In genomic region chr16:57606847-57607501, GRCh38 we compare ENCODE assay signal across 1 cellular context.
TF ChIP-seq lines count a peak whose summit lies in the region.

No MANE protein-coding gene starts in this region.

TF ChIP-seq in WTC11, 78 proteins besides CTCF, POLR2A, EP300 and RAD21 (continued from another document):
- no peak for TF ChIP-seq MAX (CRISPR knock-in tag; IDR thresholded peaks at IDR 0.05)
- TF ChIP-seq ZNF232 (CRISPR knock-in tag; IDR thresholded peaks at IDR 0.05) = no peak
- TF ChIP-seq, protein P1, sequence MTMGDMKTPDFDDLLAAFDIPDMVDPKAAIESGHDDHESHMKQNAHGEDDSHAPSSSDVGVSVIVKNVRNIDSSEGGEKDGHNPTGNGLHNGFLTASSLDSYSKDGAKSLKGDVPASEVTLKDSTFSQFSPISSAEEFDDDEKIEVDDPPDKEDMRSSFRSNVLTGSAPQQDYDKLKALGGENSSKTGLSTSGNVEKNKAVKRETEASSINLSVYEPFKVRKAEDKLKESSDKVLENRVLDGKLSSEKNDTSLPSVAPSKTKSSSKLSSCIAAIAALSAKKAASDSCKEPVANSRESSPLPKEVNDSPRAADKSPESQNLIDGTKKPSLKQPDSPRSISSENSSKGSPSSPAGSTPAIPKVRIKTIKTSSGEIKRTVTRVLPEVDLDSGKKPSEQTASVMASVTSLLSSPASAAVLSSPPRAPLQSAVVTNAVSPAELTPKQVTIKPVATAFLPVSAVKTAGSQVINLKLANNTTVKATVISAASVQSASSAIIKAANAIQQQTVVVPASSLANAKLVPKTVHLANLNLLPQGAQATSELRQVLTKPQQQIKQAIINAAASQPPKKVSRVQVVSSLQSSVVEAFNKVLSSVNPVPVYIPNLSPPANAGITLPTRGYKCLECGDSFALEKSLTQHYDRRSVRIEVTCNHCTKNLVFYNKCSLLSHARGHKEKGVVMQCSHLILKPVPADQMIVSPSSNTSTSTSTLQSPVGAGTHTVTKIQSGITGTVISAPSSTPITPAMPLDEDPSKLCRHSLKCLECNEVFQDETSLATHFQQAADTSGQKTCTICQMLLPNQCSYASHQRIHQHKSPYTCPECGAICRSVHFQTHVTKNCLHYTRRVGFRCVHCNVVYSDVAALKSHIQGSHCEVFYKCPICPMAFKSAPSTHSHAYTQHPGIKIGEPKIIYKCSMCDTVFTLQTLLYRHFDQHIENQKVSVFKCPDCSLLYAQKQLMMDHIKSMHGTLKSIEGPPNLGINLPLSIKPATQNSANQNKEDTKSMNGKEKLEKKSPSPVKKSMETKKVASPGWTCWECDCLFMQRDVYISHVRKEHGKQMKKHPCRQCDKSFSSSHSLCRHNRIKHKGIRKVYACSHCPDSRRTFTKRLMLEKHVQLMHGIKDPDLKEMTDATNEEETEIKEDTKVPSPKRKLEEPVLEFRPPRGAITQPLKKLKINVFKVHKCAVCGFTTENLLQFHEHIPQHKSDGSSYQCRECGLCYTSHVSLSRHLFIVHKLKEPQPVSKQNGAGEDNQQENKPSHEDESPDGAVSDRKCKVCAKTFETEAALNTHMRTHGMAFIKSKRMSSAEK (CRISPR knock-in tag; IDR thresholded peaks at IDR 0.05; ENCODE audit: borderline replicate concordance) = no peak
- no peak for TF ChIP-seq ZNF671 (CRISPR knock-in tag; IDR thresholded peaks at IDR 0.05)
